Comparison of ENCODE assay signal across 8 cellular contexts in genomic region chr4:30721353-30722091, GRCh38.
DNase-seq lines count a peak whose midpoint lies in the region; TF ChIP-seq lines count a peak whose summit lies in the region.

No MANE protein-coding gene starts in this region.

- H3K27ac ChIP-seq in iPS-18a (ENCODE audit: low read length) (no peak overlapping the region), skin epidermis (peak overlapping the region in 11 of 21 experiments; percentile 6 to 81 (median 58))

- peak; percentile 15 for DNase-seq in stimulated activated CD4-positive, alpha-beta T cell treated with anti-CD3 and anti-CD28 coated beads, Interleukin-4, amount 100 ng/mL, for 1 hour
- no peak for DNase-seq in stimulated activated CD4-positive, alpha-beta T cell treated with anti-CD3 and anti-CD28 coated beads, Interleukin-4, amount 100 ng/mL, for 24 hours
- DNase-seq in astrocyte of the spinal cord (ENCODE audit: low read depth, low spot score) (peak; percentile 54), T-helper 9 cell (no peak)
- no peak for DNase-seq in effector CD8-positive, alpha-beta T cell (lab: John Stamatoyannopoulos, UW)
- no peak for DNase-seq in stimulated activated naive CD4-positive, alpha-beta T cell treated with Interleukin-2 at 50 U/mL for 16 hours (lab: John Stamatoyannopoulos, UW)

- H3K36me3 ChIP-seq in iPS-18a (ENCODE audit: control insufficient read depth, low read depth, low read length) = no peaks in the 10 kb centered on the region

- in situ Hi-C loops in astrocyte of the spinal cord (cut with HindIII; ENCODE audit: low sequenced_read_pairs) = no loop called here

- no peak for TF ChIP-seq CTCF in astrocyte of the spinal cord (IDR thresholded peaks at IDR 0.05; ENCODE audit: low read depth, low read length)

- H3K9me3 ChIP-seq in iPS-18a (ENCODE audit: control insufficient read depth, low read depth, low read length) = no peaks in the 10 kb centered on the region

- H3K9ac ChIP-seq in iPS-18a (ENCODE audit: low read length) = no peak overlapping the region

- H3K4me3 ChIP-seq in astrocyte of the spinal cord (ENCODE audit: low read depth, low read length) (peak overlapping the region; percentile 54), iPS-18a (ENCODE audit: low read length) (peak overlapping the region; percentile 85), skin epidermis (peak overlapping the region; percentile 42 to 64 (median 50))

- H3K27me3 ChIP-seq in iPS-18a (ENCODE audit: control insufficient read depth, insufficient read depth, low read length) = peaks cover 58% of the 10 kb centered on the region

- H3K4me1 ChIP-seq in iPS-18a (ENCODE audit: control insufficient read depth, low read depth, low read length) = peaks cover 12% of the 10 kb centered on the region

Comparison
In these comparisons a context has a peak if more than half of its experiments do, and no peak if none do; other contexts are left out.
1. DNase-seq: peak in stimulated activated CD4-positive, alpha-beta T cell treated with anti-CD3 and anti-CD28 coated beads, Interleukin-4, amount 100 ng/mL, for 1 hour (single experiment) and astrocyte of the spinal cord (single experiment); none in stimulated activated CD4-positive, alpha-beta T cell treated with anti-CD3 and anti-CD28 coated beads, Interleukin-4, amount 100 ng/mL, for 24 hours (single experiment), effector CD8-positive, alpha-beta T cell (single experiment), T-helper 9 cell (single experiment) and stimulated activated naive CD4-positive, alpha-beta T cell treated with Interleukin-2 at 50 U/mL for 16 hours (single experiment).
2. Peak in every context shown above with its lines, with median percentiles within 50 percentile points of each other: H3K4me3 ChIP-seq.